In genomic region chr6:4134841-4135664, GRCh38 we compare ENCODE assay signal across 8 cellular contexts. TPM values are rescaled to one million over a fixed set of nuclear protein-coding genes. Genes with fewer than 3 reads are reported as not detected.
DNase-seq lines count a peak whose midpoint lies in the region; ATAC-seq and TF ChIP-seq lines count a peak whose summit lies in the region.

TSS of gene ECI2 (minus strand) at chr6:4135575. CDS start at chr6:4135560, 15 bp downstream.

- H3K4me1 ChIP-seq in HUES64 (ENCODE audit: insufficient read depth, low read length) (peaks cover 13% of the 10 kb centered on the region; the same call in 1 of the 2 replicates), left ventricle myocardium inferior (peaks cover 34% of the 10 kb centered on the region), prostate gland (replicated peaks) (no peaks in the 10 kb centered on the region), aorta (ENCODE audit: control insufficient read depth in 1 of 2, insufficient read depth in 2 of 2, low read length in 2 of 2) (peaks cover 0 to 2% of the 10 kb centered on the region in 2 donors)

- H3K4me3 ChIP-seq in HUES64 (ENCODE audit: low read length) (peak within 1 kb of the TSS; percentile 100), left ventricle myocardium inferior (peak within 1 kb of the TSS; percentile 81), prostate gland (peak within 1 kb of the TSS; percentile 61 to 83), aorta (ENCODE audit: low read length in 2 of 2) (peak within 1 kb of the TSS; percentile 64 to 83)

- no peaks in the 10 kb centered on the region for H3K27me3 ChIP-seq in HUES64 (ENCODE audit: insufficient read depth, low read length)
- no peaks in the 10 kb centered on the region for H3K27me3 ChIP-seq in left ventricle myocardium inferior (ENCODE audit: low read depth)
- no peaks in the 10 kb centered on the region for H3K27me3 ChIP-seq in prostate gland (replicated peaks; ENCODE audit: insufficient read depth)
- no peaks in the 10 kb centered on the region for H3K27me3 ChIP-seq in aorta (ENCODE audit: control insufficient read depth in 1 of 2, insufficient read depth in 2 of 2, low read length in 1 of 2)

- peaks cover 12% of the 10 kb centered on the region; the same call in 1 of the 2 replicates for H3K9me3 ChIP-seq in HUES64 (ENCODE audit: insufficient read depth, low read depth, low read length)
- no peaks in the 10 kb centered on the region for H3K9me3 ChIP-seq in left ventricle myocardium inferior (replicated peaks)
- H3K9me3 ChIP-seq in prostate gland: no peaks in the 10 kb centered on the region
- H3K9me3 ChIP-seq in aorta (ENCODE audit: control insufficient read depth, low read length): no peaks in the 10 kb centered on the region

- DNase-seq in DMS153 (lab: John Stamatoyannopoulos, UW) (peak; percentile 8), amniotic epithelial cell (ENCODE audit: low read depth) (peak; percentile 37), left ventricle myocardium inferior (peak; percentile 78), prostate gland (ENCODE audit: low spot score) (no peak), aorta (peak; percentile 84 to 90)

- H3K9ac ChIP-seq in HUES64 (ENCODE audit: low read depth, low read length): peak within 1 kb of the TSS; percentile 94

- H3K27ac ChIP-seq in HUES64 (ENCODE audit: low read depth, low read length) (peak within 1 kb of the TSS; percentile 68), left ventricle myocardium inferior (replicated peaks) (peak within 1 kb of the TSS; percentile 95), prostate gland (peak within 1 kb of the TSS; percentile 86 to 92), aorta (ENCODE audit: low read depth in 1 of 2, low read length in 2 of 2) (peak within 1 kb of the TSS; percentile 77 to 95)

- intact Hi-C loops in left ventricle myocardium inferior (cut with micrococcal nuclease) (no loop called here), prostate gland (cut with DNase I) (loop anchor here (5.0 to 10.0 kb wide), 2 partner anchors 113 to 390 kb away; a partner anchor contains a TSS), aorta (cut with DNase I) (no loop called here)

- H3K36me3 ChIP-seq in HUES64 (ENCODE audit: insufficient read depth, low read length) (peaks cover 29% of the 10 kb centered on the region), left ventricle myocardium inferior (peaks cover 28% of the 10 kb centered on the region), prostate gland (no peaks in the 10 kb centered on the region), aorta (ENCODE audit: control insufficient read depth in 1 of 2, insufficient read depth in 2 of 2, low read length in 1 of 2) (peaks cover 0 to 3% of the 10 kb centered on the region in 2 donors)

- ATAC-seq in GM21526 (IDR thresholded peaks at IDR 0.05; ENCODE audit: low FRiP score, unreplicated experiment) (peak; percentile 45), SK-N-SH treated with all-trans-retinoic acid at 6 μM for 48 hours (peak; percentile 78), aorta (ENCODE audit: low FRiP score) (peak; percentile 80)

- TF ChIP-seq POLR2A in prostate gland (IDR thresholded peaks at IDR 0.05): peak; percentile 82

- WGBS in HUES64: under 1% methylated on average over 66 of the region's 66 CpGs
- under 1% methylated on average over 28 of the region's 66 CpGs for WGBS in prostate gland
- WGBS in aorta, 2 donors: 0% methylated on average over 63 to 66 of the region's 66 CpGs

- TF ChIP-seq CTCF in left ventricle myocardium inferior (IDR thresholded peaks at IDR 0.05; ENCODE audit: borderline replicate concordance) (no peak), prostate gland (IDR thresholded peaks at IDR 0.05) (no peak)

TF ChIP-seq in SK-N-SH treated with all-trans-retinoic acid at 6 μM for 48 hours, 23 proteins besides CTCF, POLR2A, EP300 and RAD21:
- 0 out of 2 replicates have a peak, but pooled peaks have one; percentile 30 for TF ChIP-seq ZFP3 (CRISPR knock-in tag; IDR thresholded peaks at IDR 0.05)
- no peak for TF ChIP-seq ZNF70 (CRISPR knock-in tag; IDR thresholded peaks at IDR 0.05)
- no peak for TF ChIP-seq BACH2 (CRISPR knock-in tag; IDR thresholded peaks at IDR 0.05; ENCODE audit: borderline replicate concordance)
- no peak for TF ChIP-seq CSDC2 (CRISPR knock-in tag; IDR thresholded peaks at IDR 0.05)

RNA-seq across cellular contexts. Expression of gene ECI2, which starts in this region (rescaled TPM):
- 59.5 TPM for polyA plus RNA-seq in HUES64 (2013, experiment 1 of 2)
- polyA plus RNA-seq in HUES64 (2013, experiment 2 of 2): 62.0 TPM
- total RNA-seq in left ventricle myocardium inferior (170 TPM), prostate gland (10 to 100 TPM; 58.8 to 74.1 TPM), aorta (10 to 100 TPM; 35.4 to 41.8 TPM)
- polyA plus RNA-seq in aorta: 10 to 100 TPM; 34.3 to 47.9 TPM
